ENCODE assay signal across 16 cellular contexts in genomic region chr4:3451956-3452355, GRCh38. TPM values are rescaled to one million over a fixed set of nuclear protein-coding genes. Genes with fewer than 3 reads are reported as not detected.
DNase-seq lines count a peak whose midpoint lies in the region; ATAC-seq, FAIRE-seq and TF ChIP-seq lines count a peak whose summit lies in the region.
"Had no signal": no experiment of that assay in that cellular context is flagged by ENCODE, and none has a peak within 500 bp of the region (broad histone marks: within the 10 kb centered on the region; RNA-seq: fewer than 3 reads in every experiment).

No MANE protein-coding gene starts in this region.

- CTCF ChIA-PET in HEK293T (lab: Yijun Ruan, JAX): interaction anchor here (1.3 kb wide), 1 partner anchor 29 kb away, joined by 3 read pairs; no protein-coding TSS in a partner anchor

- H3K27ac ChIP-seq in osteoblast (ENCODE audit: low read depth, low read length): no peak overlapping the region
- H3K27ac ChIP-seq: BLaER1, VCaP had no signal

- no peaks in the 10 kb centered on the region for H4K20me1 ChIP-seq in osteoblast (ENCODE audit: insufficient read depth, low read length)
- H4K20me1 ChIP-seq: BLaER1 had no signal

- H3K79me2 ChIP-seq in osteoblast (ENCODE audit: insufficient read depth, low read length): no peaks in the 10 kb centered on the region

- H3K4me1 ChIP-seq in osteoblast (ENCODE audit: insufficient read depth, low read length): peaks cover 9% of the 10 kb centered on the region

- no peak for TF ChIP-seq CTCF in fibroblast of mammary gland (conservative IDR thresholded peaks at IDR 0.05; ENCODE audit: control insufficient read depth, insufficient read depth, low read depth, low read length)
- no peak for TF ChIP-seq CTCF in osteoblast (IDR thresholded peaks at IDR 0.05; ENCODE audit: extremely low read depth, low read depth, low read length)

- peak overlapping the region; percentile 43 for H3K4me2 ChIP-seq in osteoblast (ENCODE audit: insufficient read depth, low read length)

- H2AFZ ChIP-seq in osteoblast (ENCODE audit: low read length): peak overlapping the region; percentile 13

- POLR2A ChIA-PET in HEK293T (lab: Yijun Ruan, JAX): no interaction called here

- intact Hi-C loops in left colon (cut with DNase I, micrococcal nuclease): no loop called here

- no peaks in the 10 kb centered on the region for H3K36me3 ChIP-seq in osteoblast (ENCODE audit: insufficient read depth, low read length)
- H3K36me3 ChIP-seq: BLaER1 had no signal

- no peak for FAIRE-seq in GM12892 (lab: Jason Lieb, UNC)

- no peaks in the 10 kb centered on the region for H3K27me3 ChIP-seq in osteoblast (ENCODE audit: insufficient read depth, low read length)
- H3K27me3 ChIP-seq: BLaER1 had no signal

- ATAC-seq in SK-N-SH treated with all-trans-retinoic acid at 6 μM for 48 hours (peak; percentile 30; the same call in 2 of the 3 replicates), left colon (no peak)
- ATAC-seq: activated naive CD4-positive, alpha-beta T cell treated with anti-CD3 and anti-CD28 coated beads, Interleukin-2, amount 50 U/mL, for 72 hours; stimulated activated naive B cell treated with anti-CD40 and anti-IgM and Interleukin-4, amounts not matched to agents 10 μg/mL and 1 μg/mL and 100 μg/mL, for 72 hours had no signal

- H3K4me3 ChIP-seq in fibroblast of mammary gland (ENCODE audit: control insufficient read depth, low read depth, low read length) (no peak overlapping the region), osteoblast (ENCODE audit: insufficient read depth, low read length) (no peak overlapping the region)
- H3K4me3 ChIP-seq: BLaER1 had no signal

- H3K9me3 ChIP-seq in osteoblast (ENCODE audit: low read depth, low read length): peaks cover 2% of the 10 kb centered on the region

- DNase-seq in EH (ENCODE audit: low read depth): peak; percentile 68
- peak; percentile 71 for DNase-seq in fibroblast of mammary gland (ENCODE audit: low read depth)
- peak; percentile 96 for DNase-seq in osteoblast (ENCODE audit: insufficient read length, low spot score, missing footprints)
- no peak for DNase-seq in HuH-7.5 (ENCODE audit: low spot score)
- no peak for DNase-seq in left colon
- DNase-seq in HEK293T (ENCODE audit: extremely low spot score): no peak
- no peak for DNase-seq in GM12892 (ENCODE audit: insufficient read length)
- DNase-seq: NCI-H1694; NCI-H748 treated with DMSO at 0.1 percent for 48 hours; SIG-M5; stimulated activated CD4-positive, alpha-beta T cell treated with anti-CD3 and anti-CD28 coated beads, Interleukin-4, amount 100 ng/mL, for 1 hour; stimulated activated naive B cell treated with anti-CD40 and anti-IgM and Interleukin-4, amounts not matched to agents 10 μg/mL and 1 μg/mL and 100 μg/mL, for 72 hours had no signal

- no peak for TF ChIP-seq POLR2A in GM12892 (IDR thresholded peaks at IDR 0.05; ENCODE audit: low read depth, low read length)

TF ChIP-seq in SK-N-SH treated with all-trans-retinoic acid at 6 μM for 48 hours, 23 proteins besides CTCF, POLR2A, EP300 and RAD21:
- TF ChIP-seq ZFP3 (CRISPR knock-in tag; IDR thresholded peaks at IDR 0.05) (no peak), ZFP30 (CRISPR knock-in tag; IDR thresholded peaks at IDR 0.05) (no peak), PPARA (CRISPR knock-in tag; IDR thresholded peaks at IDR 0.05; ENCODE audit: borderline replicate concordance) (no peak), OSR1 (CRISPR knock-in tag; IDR thresholded peaks at IDR 0.05) (no peak), ESRRG (CRISPR knock-in tag; IDR thresholded peaks at IDR 0.05) (no peak), BACH2 (CRISPR knock-in tag; IDR thresholded peaks at IDR 0.05; ENCODE audit: borderline replicate concordance) (no peak), TOX (CRISPR knock-in tag; IDR thresholded peaks at IDR 0.05; ENCODE audit: borderline replicate concordance) (no peak), ZNF8 (CRISPR knock-in tag; IDR thresholded peaks at IDR 0.05) (no peak), ZNF565 (CRISPR knock-in tag; conservative IDR thresholded peaks at IDR 0.05; ENCODE audit: low read depth) (no peak), ZC3H10 (CRISPR knock-in tag; IDR thresholded peaks at IDR 0.05) (no peak), CSDC2 (CRISPR knock-in tag; IDR thresholded peaks at IDR 0.05) (no peak), GLIS3 (CRISPR knock-in tag; IDR thresholded peaks at IDR 0.05) (no peak), ZNF70 (CRISPR knock-in tag; IDR thresholded peaks at IDR 0.05) (no peak), CSRNP3 (CRISPR knock-in tag; IDR thresholded peaks at IDR 0.05) (no peak)
- TF ChIP-seq, protein P1, sequence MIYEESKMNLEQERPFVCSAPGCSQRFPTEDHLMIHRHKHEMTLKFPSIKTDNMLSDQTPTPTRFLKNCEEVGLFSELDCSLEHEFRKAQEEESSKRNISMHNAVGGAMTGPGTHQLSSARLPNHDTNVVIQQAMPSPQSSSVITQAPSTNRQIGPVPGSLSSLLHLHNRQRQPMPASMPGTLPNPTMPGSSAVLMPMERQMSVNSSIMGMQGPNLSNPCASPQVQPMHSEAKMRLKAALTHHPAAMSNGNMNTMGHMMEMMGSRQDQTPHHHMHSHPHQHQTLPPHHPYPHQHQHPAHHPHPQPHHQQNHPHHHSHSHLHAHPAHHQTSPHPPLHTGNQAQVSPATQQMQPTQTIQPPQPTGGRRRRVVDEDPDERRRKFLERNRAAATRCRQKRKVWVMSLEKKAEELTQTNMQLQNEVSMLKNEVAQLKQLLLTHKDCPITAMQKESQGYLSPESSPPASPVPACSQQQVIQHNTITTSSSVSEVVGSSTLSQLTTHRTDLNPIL (CRISPR knock-in tag; IDR thresholded peaks at IDR 0.05; ENCODE audit: low read depth): no peak
TF ChIP-seq in SK-N-SH treated with all-trans-retinoic acid at 6 μM for 48 hours: peak in this region for 0.

TF ChIP-seq in HEK293T, 16 proteins besides CTCF, POLR2A, EP300 and RAD21:
- TF ChIP-seq FOXM1 (IDR thresholded peaks at IDR 0.05; ENCODE audit: borderline replicate concordance): no peak
- TF ChIP-seq ZNF384 (IDR thresholded peaks at IDR 0.05): no peak
- TF ChIP-seq SP1 (IDR thresholded peaks at IDR 0.05): no peak
- no peak for TF ChIP-seq L3MBTL2 (conservative IDR thresholded peaks at IDR 0.05)
- TF ChIP-seq SUZ12 (IDR thresholded peaks at IDR 0.05): no peak
- TF ChIP-seq CTBP1 (IDR thresholded peaks at IDR 0.05; ENCODE audit: borderline replicate concordance): no peak
- TF ChIP-seq ELF4 (IDR thresholded peaks at IDR 0.05): no peak
- TF ChIP-seq HDGF (IDR thresholded peaks at IDR 0.05; ENCODE audit: borderline replicate concordance): no peak

RNA-seq across cellular contexts. Expression of gene HGFAC, which starts 10.2 kb away (rescaled TPM):
- not detected in 2 replicates for total RNA-seq in osteoblast
- not detected for total RNA-seq in left colon
- not detected for polyA plus RNA-seq in GM12892 (2012; ENCODE audit: missing spikeins)
- total RNA-seq: activated naive CD4-positive, alpha-beta T cell treated with anti-CD3 and anti-CD28 coated beads, Interleukin-2, amount 50 U/mL, for 72 hours had no signal

RNA-seq across cellular contexts. Expression of gene DOK7, which starts 11.2 kb away (rescaled TPM):
- total RNA-seq in osteoblast (not detected in 2 replicates), left colon (under 1 TPM; 0.24 to 0.70 TPM)
- polyA plus RNA-seq in GM12892 (2012; ENCODE audit: missing spikeins): not detected
- total RNA-seq: activated naive CD4-positive, alpha-beta T cell treated with anti-CD3 and anti-CD28 coated beads, Interleukin-2, amount 50 U/mL, for 72 hours had no signal

Comparison
In these comparisons a context has a peak if more than half of its experiments do, and no peak if none do; other contexts are left out.
1. DNase-seq: peak in EH (single experiment), fibroblast of mammary gland (single experiment) and osteoblast (single experiment); none in HuH-7.5 (single experiment), left colon (0 of 2), HEK293T (single experiment) and GM12892 (single experiment).